ENCODE assay signal across 1 cellular context in the genomic region with DNA sequence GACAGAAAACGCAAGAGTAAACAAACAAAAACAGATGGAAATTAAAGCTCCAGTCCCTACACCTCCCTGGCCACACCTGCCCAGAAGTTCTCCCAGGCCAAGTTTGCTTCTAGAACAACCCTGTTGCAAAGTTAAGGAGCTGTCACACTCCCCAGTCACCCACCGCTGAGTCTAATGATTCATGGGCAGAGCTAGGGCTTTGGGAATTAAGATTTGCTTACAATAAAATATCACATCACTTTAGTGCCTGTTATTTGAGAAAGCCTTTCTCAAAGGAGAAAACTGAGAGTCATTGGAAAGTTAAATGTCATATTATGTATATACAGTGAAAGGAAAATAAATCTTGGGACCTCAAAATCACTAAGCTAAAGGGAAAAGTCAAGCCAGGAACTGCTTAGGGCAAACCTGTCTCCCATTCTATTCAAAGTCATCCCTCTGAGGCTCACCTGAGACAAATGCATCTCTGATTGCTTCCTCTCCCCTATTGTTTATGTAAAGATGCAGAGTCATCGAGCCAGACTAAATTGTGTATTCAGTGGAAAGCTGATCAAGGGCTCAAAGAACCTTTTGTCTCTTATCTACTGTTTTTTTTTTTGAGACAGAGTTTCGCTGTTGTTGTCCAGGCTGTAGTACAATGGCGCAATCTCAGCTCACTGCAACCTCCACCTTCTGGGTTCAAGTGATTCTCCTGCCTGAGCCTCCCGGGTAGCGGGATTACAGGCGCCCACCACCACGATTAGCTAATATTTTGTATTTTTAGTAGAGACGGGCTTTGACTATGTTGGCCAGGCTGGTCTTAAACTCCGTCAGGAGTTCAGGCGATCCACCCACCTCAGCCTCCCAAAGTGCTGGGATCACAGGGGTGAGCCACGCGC.
TF ChIP-seq lines count a peak whose summit lies in the region.

No MANE protein-coding gene starts in this region.

TF ChIP-seq in HepG2, 621 proteins besides CTCF, POLR2A, EP300 and RAD21 (continued from another document and continues in another):
- TF ChIP-seq, protein P1, sequence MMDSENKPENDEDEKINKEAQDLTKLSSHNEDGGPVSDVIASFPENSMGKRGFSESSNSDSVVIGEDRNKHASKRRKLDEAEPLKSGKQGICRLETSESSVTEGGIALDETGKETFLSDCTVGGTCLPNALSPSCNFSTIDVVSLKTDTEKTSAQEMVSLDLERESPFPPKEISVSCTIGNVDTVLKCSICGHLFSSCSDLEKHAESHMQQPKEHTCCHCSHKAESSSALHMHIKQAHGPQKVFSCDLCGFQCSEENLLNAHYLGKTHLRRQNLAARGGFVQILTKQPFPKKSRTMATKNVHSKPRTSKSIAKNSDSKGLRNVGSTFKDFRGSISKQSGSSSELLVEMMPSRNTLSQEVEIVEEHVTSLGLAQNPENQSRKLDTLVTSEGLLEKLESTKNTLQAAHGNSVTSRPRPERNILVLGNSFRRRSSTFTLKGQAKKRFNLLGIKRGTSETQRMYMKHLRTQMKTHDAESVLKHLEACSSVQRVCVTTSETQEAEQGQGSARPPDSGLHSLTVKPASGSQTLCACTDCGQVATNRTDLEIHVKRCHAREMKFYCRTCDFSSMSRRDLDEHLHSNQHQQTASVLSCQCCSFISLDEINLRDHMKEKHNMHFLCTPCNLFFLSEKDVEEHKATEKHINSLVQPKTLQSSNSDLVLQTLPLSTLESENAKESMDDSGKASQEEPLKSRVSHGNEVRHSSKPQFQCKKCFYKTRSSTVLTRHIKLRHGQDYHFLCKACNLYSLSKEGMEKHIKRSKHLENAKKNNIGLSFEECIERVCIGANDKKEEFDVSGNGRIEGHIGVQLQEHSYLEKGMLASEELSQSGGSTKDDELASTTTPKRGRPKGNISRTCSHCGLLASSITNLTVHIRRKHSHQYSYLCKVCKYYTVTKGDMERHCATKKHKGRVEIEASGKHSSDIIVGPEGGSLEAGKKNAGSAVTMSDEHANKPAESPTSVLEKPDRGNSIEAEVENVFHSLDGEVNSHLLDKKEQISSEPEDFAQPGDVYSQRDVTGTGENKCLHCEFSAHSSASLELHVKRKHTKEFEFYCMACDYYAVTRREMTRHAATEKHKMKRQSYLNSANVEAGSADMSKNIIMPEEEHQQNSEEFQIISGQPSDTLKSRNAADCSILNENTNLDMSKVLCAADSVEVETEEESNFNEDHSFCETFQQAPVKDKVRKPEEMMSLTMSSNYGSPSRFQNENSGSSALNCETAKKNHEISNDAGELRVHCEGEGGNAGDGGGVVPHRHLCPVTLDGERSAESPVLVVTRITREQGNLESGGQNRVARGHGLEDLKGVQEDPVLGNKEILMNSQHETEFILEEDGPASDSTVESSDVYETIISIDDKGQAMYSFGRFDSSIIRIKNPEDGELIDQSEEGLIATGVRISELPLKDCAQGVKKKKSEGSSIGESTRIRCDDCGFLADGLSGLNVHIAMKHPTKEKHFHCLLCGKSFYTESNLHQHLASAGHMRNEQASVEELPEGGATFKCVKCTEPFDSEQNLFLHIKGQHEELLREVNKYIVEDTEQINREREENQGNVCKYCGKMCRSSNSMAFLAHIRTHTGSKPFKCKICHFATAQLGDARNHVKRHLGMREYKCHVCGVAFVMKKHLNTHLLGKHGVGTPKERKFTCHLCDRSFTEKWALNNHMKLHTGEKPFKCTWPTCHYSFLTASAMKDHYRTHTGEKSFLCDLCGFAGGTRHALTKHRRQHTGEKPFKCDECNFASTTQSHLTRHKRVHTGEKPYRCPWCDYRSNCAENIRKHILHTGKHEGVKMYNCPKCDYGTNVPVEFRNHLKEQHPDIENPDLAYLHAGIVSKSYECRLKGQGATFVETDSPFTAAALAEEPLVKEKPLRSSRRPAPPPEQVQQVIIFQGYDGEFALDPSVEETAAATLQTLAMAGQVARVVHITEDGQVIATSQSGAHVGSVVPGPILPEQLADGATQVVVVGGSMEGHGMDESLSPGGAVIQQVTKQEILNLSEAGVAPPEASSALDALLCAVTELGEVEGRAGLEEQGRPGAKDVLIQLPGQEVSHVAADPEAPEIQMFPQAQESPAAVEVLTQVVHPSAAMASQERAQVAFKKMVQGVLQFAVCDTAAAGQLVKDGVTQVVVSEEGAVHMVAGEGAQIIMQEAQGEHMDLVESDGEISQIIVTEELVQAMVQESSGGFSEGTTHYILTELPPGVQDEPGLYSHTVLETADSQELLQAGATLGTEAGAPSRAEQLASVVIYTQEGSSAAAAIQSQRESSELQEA (CRISPR knock-in tag; IDR thresholded peaks at IDR 0.05; ENCODE audit: not compliant biosample characterization): no peak
- TF ChIP-seq KLF9 (CRISPR knock-in tag; IDR thresholded peaks at IDR 0.05; ENCODE audit: low read depth): 0 out of 2 replicates have a peak, but pooled peaks have one; percentile 20
- TF ChIP-seq, protein P2, sequence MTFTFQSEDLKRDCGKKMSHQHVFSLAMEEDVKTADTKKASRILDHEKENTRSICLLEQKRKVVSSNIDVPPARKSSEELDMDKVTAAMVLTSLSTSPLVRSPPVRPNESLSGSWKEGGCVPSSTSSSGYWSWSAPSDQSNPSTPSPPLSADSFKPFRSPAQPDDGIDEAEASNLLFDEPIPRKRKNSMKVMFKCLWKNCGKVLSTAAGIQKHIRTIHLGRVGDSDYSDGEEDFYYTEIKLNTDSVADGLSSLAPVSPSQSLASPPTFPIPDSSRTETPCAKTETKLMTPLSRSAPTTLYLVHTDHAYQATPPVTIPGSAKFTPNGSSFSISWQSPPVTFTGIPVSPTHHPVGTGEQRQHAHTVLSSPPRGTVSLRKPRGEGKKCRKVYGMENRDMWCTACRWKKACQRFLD (CRISPR knock-in tag; IDR thresholded peaks at IDR 0.05; ENCODE audit: borderline replicate concordance): no peak
- TF ChIP-seq ASH2L (IDR thresholded peaks at IDR 0.05; ENCODE audit: insufficient read length, low read depth, low read length): peak; percentile 21
- 0 out of 2 replicates have a peak, but pooled peaks have one; percentile 21 for TF ChIP-seq SP4 (CRISPR knock-in tag; IDR thresholded peaks at IDR 0.05)
- TF ChIP-seq, protein P3, sequence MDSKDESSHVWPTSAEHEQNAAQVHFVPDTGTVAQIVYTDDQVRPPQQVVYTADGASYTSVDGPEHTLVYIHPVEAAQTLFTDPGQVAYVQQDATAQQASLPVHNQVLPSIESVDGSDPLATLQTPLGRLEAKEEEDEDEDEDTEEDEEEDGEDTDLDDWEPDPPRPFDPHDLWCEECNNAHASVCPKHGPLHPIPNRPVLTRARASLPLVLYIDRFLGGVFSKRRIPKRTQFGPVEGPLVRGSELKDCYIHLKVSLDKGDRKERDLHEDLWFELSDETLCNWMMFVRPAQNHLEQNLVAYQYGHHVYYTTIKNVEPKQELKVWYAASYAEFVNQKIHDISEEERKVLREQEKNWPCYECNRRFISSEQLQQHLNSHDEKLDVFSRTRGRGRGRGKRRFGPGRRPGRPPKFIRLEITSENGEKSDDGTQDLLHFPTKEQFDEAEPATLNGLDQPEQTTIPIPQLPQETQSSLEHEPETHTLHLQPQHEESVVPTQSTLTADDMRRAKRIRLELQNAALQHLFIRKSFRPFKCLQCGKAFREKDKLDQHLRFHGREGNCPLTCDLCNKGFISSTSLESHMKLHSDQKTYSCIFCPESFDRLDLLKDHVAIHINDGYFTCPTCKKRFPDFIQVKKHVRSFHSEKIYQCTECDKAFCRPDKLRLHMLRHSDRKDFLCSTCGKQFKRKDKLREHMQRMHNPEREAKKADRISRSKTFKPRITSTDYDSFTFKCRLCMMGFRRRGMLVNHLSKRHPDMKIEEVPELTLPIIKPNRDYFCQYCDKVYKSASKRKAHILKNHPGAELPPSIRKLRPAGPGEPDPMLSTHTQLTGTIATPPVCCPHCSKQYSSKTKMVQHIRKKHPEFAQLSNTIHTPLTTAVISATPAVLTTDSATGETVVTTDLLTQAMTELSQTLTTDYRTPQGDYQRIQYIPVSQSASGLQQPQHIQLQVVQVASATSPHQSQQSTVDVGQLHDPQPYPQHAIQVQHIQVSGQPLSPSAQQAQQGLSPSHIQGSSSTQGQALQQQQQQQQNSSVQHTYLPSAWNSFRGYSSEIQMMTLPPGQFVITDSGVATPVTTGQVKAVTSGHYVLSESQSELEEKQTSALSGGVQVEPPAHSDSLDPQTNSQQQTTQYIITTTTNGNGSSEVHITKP (CRISPR knock-in tag; IDR thresholded peaks at IDR 0.05; ENCODE audit: low read depth): no peak
- TF ChIP-seq NCOA5 (CRISPR knock-in tag; IDR thresholded peaks at IDR 0.05): no peak
- no peak; the same call in 1 of the 2 replicates for TF ChIP-seq SSRP1 (CRISPR knock-in tag; IDR thresholded peaks at IDR 0.05)
- TF ChIP-seq PCBP1 (IDR thresholded peaks at IDR 0.05; ENCODE audit: borderline replicate concordance, low read depth, low read length): no peak
- no peak for TF ChIP-seq REXO4 (CRISPR knock-in tag; IDR thresholded peaks at IDR 0.05; ENCODE audit: borderline replicate concordance)
- TF ChIP-seq ZMYM2 (CRISPR knock-in tag; IDR thresholded peaks at IDR 0.05): peak; percentile 96
- no peak for TF ChIP-seq ZNF7 (CRISPR knock-in tag; IDR thresholded peaks at IDR 0.05)
- TF ChIP-seq, protein P4, sequence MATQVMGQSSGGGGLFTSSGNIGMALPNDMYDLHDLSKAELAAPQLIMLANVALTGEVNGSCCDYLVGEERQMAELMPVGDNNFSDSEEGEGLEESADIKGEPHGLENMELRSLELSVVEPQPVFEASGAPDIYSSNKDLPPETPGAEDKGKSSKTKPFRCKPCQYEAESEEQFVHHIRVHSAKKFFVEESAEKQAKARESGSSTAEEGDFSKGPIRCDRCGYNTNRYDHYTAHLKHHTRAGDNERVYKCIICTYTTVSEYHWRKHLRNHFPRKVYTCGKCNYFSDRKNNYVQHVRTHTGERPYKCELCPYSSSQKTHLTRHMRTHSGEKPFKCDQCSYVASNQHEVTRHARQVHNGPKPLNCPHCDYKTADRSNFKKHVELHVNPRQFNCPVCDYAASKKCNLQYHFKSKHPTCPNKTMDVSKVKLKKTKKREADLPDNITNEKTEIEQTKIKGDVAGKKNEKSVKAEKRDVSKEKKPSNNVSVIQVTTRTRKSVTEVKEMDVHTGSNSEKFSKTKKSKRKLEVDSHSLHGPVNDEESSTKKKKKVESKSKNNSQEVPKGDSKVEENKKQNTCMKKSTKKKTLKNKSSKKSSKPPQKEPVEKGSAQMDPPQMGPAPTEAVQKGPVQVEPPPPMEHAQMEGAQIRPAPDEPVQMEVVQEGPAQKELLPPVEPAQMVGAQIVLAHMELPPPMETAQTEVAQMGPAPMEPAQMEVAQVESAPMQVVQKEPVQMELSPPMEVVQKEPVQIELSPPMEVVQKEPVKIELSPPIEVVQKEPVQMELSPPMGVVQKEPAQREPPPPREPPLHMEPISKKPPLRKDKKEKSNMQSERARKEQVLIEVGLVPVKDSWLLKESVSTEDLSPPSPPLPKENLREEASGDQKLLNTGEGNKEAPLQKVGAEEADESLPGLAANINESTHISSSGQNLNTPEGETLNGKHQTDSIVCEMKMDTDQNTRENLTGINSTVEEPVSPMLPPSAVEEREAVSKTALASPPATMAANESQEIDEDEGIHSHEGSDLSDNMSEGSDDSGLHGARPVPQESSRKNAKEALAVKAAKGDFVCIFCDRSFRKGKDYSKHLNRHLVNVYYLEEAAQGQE (IDR thresholded peaks at IDR 0.05; ENCODE audit: borderline replicate concordance in 1 of 2, low read depth in 1 of 2, low read length in 2 of 2): no peak
- no peak for TF ChIP-seq ZNF441 (CRISPR knock-in tag; IDR thresholded peaks at IDR 0.05; ENCODE audit: borderline replicate concordance)
- TF ChIP-seq, protein P5, sequence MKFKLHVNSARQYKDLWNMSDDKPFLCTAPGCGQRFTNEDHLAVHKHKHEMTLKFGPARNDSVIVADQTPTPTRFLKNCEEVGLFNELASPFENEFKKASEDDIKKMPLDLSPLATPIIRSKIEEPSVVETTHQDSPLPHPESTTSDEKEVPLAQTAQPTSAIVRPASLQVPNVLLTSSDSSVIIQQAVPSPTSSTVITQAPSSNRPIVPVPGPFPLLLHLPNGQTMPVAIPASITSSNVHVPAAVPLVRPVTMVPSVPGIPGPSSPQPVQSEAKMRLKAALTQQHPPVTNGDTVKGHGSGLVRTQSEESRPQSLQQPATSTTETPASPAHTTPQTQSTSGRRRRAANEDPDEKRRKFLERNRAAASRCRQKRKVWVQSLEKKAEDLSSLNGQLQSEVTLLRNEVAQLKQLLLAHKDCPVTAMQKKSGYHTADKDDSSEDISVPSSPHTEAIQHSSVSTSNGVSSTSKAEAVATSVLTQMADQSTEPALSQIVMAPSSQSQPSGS (CRISPR knock-in tag; IDR thresholded peaks at IDR 0.05): no peak
- no peak for TF ChIP-seq ZNF780A (CRISPR knock-in tag; IDR thresholded peaks at IDR 0.05)
- peak; percentile 82 for TF ChIP-seq CEBPB (IDR thresholded peaks at IDR 0.05; ENCODE audit: borderline replicate concordance, low read depth, low read length)
- no peak for TF ChIP-seq ESRRA (CRISPR knock-in tag; IDR thresholded peaks at IDR 0.05; ENCODE audit: low read depth)
- no peak for TF ChIP-seq ZNF776 (CRISPR knock-in tag; IDR thresholded peaks at IDR 0.05)
- TF ChIP-seq, protein P6, sequence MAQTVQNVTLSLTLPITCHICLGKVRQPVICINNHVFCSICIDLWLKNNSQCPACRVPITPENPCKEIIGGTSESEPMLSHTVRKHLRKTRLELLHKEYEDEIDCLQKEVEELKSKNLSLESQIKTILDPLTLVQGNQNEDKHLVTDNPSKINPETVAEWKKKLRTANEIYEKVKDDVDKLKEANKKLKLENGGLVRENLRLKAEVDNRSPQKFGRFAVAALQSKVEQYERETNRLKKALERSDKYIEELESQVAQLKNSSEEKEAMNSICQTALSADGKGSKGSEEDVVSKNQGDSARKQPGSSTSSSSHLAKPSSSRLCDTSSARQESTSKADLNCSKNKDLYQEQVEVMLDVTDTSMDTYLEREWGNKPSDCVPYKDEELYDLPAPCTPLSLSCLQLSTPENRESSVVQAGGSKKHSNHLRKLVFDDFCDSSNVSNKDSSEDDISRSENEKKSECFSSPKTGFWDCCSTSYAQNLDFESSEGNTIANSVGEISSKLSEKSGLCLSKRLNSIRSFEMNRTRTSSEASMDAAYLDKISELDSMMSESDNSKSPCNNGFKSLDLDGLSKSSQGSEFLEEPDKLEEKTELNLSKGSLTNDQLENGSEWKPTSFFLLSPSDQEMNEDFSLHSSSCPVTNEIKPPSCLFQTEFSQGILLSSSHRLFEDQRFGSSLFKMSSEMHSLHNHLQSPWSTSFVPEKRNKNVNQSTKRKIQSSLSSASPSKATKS (CRISPR knock-in tag; IDR thresholded peaks at IDR 0.05): no peak
- TF ChIP-seq ZNF484 (CRISPR knock-in tag; IDR thresholded peaks at IDR 0.05; ENCODE audit: borderline replicate concordance, low read depth): no peak
- TF ChIP-seq HHEX (CRISPR knock-in tag; IDR thresholded peaks at IDR 0.05): peak; percentile 55; the same call in 1 of the 2 replicates
- TF ChIP-seq RFX3 (CRISPR knock-in tag; IDR thresholded peaks at IDR 0.05): no peak
- TF ChIP-seq BCL6 (CRISPR knock-in tag; IDR thresholded peaks at IDR 0.05): peak; percentile 53; the same call in 1 of the 2 replicates
- no peak for TF ChIP-seq ZNF761 (CRISPR knock-in tag; conservative IDR thresholded peaks at IDR 0.05)
- no peak for TF ChIP-seq ZNF138 (CRISPR knock-in tag; IDR thresholded peaks at IDR 0.05; ENCODE audit: low read depth)
- TF ChIP-seq, protein P7, sequence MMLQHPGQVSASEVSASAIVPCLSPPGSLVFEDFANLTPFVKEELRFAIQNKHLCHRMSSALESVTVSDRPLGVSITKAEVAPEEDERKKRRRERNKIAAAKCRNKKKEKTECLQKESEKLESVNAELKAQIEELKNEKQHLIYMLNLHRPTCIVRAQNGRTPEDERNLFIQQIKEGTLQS (CRISPR knock-in tag; IDR thresholded peaks at IDR 0.05): no peak
- TF ChIP-seq TP53 (CRISPR knock-in tag; conservative IDR thresholded peaks at IDR 0.05): 0 out of 2 replicates have a peak, but pooled peaks have one; percentile 57
- peak; percentile 30; the same call in 1 of the 2 replicates for TF ChIP-seq TARDBP (CRISPR knock-in tag; IDR thresholded peaks at IDR 0.05)
- no peak for TF ChIP-seq ATF1 (CRISPR knock-in tag; IDR thresholded peaks at IDR 0.05)
- TF ChIP-seq MED1 (CRISPR knock-in tag; IDR thresholded peaks at IDR 0.05): peak; percentile 63
- no peak for TF ChIP-seq SOX6 (IDR thresholded peaks at IDR 0.05)
- TF ChIP-seq SOX6 (CRISPR knock-in tag; IDR thresholded peaks at IDR 0.05): peak; percentile 99
- TF ChIP-seq MBD4 (IDR thresholded peaks at IDR 0.05; ENCODE audit: borderline replicate concordance, low read length): no peak
